Comparison of ENCODE assay signal across 37 cellular contexts in the genomic region with DNA sequence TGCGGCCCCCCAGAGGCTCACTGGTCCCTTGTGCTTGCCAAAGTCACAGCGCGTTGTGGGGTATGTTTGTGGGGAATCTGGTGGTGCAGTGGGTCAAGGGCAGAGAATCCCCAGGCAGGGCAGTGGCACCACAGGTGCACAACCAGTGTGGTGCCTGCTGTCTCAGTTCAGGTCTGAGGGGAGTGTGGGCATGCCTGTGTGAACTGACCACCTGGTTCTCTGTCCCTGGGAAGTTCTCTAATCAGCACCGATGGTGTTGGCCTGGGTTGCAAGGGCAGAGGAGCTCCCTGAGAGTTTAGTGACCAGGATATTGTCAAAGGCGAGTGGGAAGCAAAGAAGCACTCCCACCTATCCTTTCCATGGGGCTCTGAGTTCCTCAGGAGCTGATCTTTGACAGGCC. TPM values are rescaled to one million over a fixed set of nuclear protein-coding genes. Genes with fewer than 3 reads are reported as not detected.
"Had no signal": no experiment of that assay in that cellular context is flagged by ENCODE, and none has a peak within 500 bp of the region (broad histone marks: within the 10 kb centered on the region; RNA-seq: fewer than 3 reads in every experiment).

No MANE protein-coding gene starts in this region.

- H3K27ac ChIP-seq: KMS-11 had no signal

- H3K27me3 ChIP-seq: MG63 had no signal

- DNase-seq: Karpas-422, Kasumi-1, MG63, MM.1S, NCI-H1048, NCI-H1092, NCI-H1092 treated with DMSO at 0.1 percent for 48 hours, NCI-H1105, NCI-H1105 treated with DMSO at 0.1 percent for 48 hours, NCI-H1417, NCI-H1417 treated with DMSO at 0.1 percent for 48 hours, NCI-H1436, NCI-H1436 treated with DMSO at 0.1 percent for 48 hours, NCI-H146, NCI-H1694, NCI-H1694 treated with DMSO at 0.1 percent for 48 hours, NCI-H187, NCI-H187 treated with DMSO at 0.1 percent for 48 hours, NCI-H1930, NCI-H2029, NCI-H2029 treated with DMSO at 0.1 percent for 48 hours, NCI-H2081, NCI-H2081 treated with DMSO at 0.1 percent for 48 hours, NCI-H2107, NCI-H2171, NCI-H2171 treated with DMSO at 0.1 percent for 48 hours, NCI-H2227 treated with DMSO at 0.1 percent for 48 hours, NCI-H345, NCI-H446, NCI-H446 treated with DMSO at 0.1 percent for 48 hours, NCI-H510A, NCI-H510A treated with DMSO at 0.1 percent for 48 hours had no signal

- H3K36me3 ChIP-seq: MG63 had no signal

- H3K9me3 ChIP-seq: MG63 had no signal

- H3K4me3 ChIP-seq: MG63 had no signal

RNA-seq across cellular contexts. Expression of a gene that starts 37.7 kb away (rescaled TPM):
- total RNA-seq: LHCN-M2, M059J, MCF 10A, NCI-H460 had no signal
